In genomic region chr15:29382862-29383261, GRCh38 we compare ENCODE assay signal across 21 cellular contexts.
DNase-seq lines count a peak whose midpoint lies in the region; ATAC-seq, FAIRE-seq and TF ChIP-seq lines count a peak whose summit lies in the region.
"Had no signal": no experiment of that assay in that cellular context is flagged by ENCODE, and none has a peak within 500 bp of the region (broad histone marks: within the 10 kb centered on the region; RNA-seq: fewer than 3 reads in every experiment).

No MANE protein-coding gene starts in this region.

- no peak overlapping the region for H3K4me3 ChIP-seq in H1 (ENCODE audit: extremely low read depth in 1 of 4, insufficient read depth in 2 of 4, low read depth in 3 of 4, low read length in 4 of 4)
- H3K4me3 ChIP-seq: SJCRH30 had no signal

- no peaks in the 10 kb centered on the region for H3K79me1 ChIP-seq in H1 (ENCODE audit: low read depth, low read length)

- H3K14ac ChIP-seq in H1 (ENCODE audit: insufficient read length): peak overlapping the region; percentile 54

- no peak overlapping the region for H2BK15ac ChIP-seq in H1 (ENCODE audit: low read length)

- H3K36me3 ChIP-seq in H1 (ENCODE audit: control insufficient read depth in 2 of 4, insufficient read depth in 4 of 4, low read length in 3 of 4): no peaks in the 10 kb centered on the region
- H3K36me3 ChIP-seq: SJCRH30 had no signal

- 88% methylated on average over 8 of the region's 8 CpGs; no CpG with 5 or more reads in 1 of the 2 experiments for WGBS in H1 (ENCODE audit: extremely low coverage in 1 of 2, insufficient coverage in 1 of 2, insufficient read length in 1 of 2, insufficient replicate concordance in 2 of 2, low coverage in 1 of 2, low lambda C conversion rate in 2 of 2, missing lambda C conversion rate in 1 of 2), 2 experiments

- TF ChIP-seq RAD21 in H1 (IDR thresholded peaks at IDR 0.05 in 1 of 2, conservative IDR thresholded peaks at IDR 0.05 in 1 of 2; ENCODE audit: low read depth in 2 of 2, low read length in 2 of 2): no peak

- no peaks in the 10 kb centered on the region for H4K20me1 ChIP-seq in H1 (replicated peaks in 1 of 2; ENCODE audit: control insufficient read depth in 1 of 2, insufficient read depth in 2 of 2, low read length in 2 of 2)

- no peak for TF ChIP-seq CTCF in H1 (IDR thresholded peaks at IDR 0.05; ENCODE audit: control extremely low read depth in 1 of 3, insufficient read depth in 1 of 3, low read depth in 1 of 3, low read length in 3 of 3)

- no peak overlapping the region for H2AK5ac ChIP-seq in H1 (ENCODE audit: low read depth, low read length)

- H4K91ac ChIP-seq in H1 (replicated peaks; ENCODE audit: insufficient read length, low read length): no peak overlapping the region

- ATAC-seq in HG03460 (IDR thresholded peaks at IDR 0.05; ENCODE audit: unreplicated experiment): no peak
- ATAC-seq: PC-3 had no signal

- H4K8ac ChIP-seq in H1 (ENCODE audit: extremely low read depth, insufficient read depth, low read length): no peak overlapping the region; the same call in 1 of the 2 replicates

- no peak overlapping the region for H4K5ac ChIP-seq in H1 (ENCODE audit: insufficient read length, low read depth, low read length)

- H3K23me2 ChIP-seq in H1 (ENCODE audit: low read depth, low read length): no peaks in the 10 kb centered on the region

- no peaks in the 10 kb centered on the region for H3K9me3 ChIP-seq in H1 (ENCODE audit: insufficient read depth in 2 of 2, low read depth in 1 of 2, low read length in 1 of 2)
- H3K9me3 ChIP-seq: SJCRH30 had no signal

- no peak for TF ChIP-seq POLR2A in H1 (IDR thresholded peaks at IDR 0.05; ENCODE audit: control extremely low read depth in 1 of 2, low read depth in 2 of 2, low read length in 2 of 2)

- H3K4me2 ChIP-seq in H1 (ENCODE audit: insufficient read depth in 1 of 2, low read depth in 2 of 2, low read length in 2 of 2): no peak overlapping the region
- H3K4me2 ChIP-seq: KMS-11 had no signal

- CTCF ChIA-PET in H1 (lab: Charles Lee; ENCODE audit: partially characterized antibody): no interaction called here

- no peak overlapping the region for H2BK20ac ChIP-seq in H1 (ENCODE audit: low read length)

- H2AFZ ChIP-seq in H1 (ENCODE audit: low read length): no peak overlapping the region

- H3K9ac ChIP-seq in H1 (replicated peaks in 1 of 4; ENCODE audit: extremely low read depth in 1 of 4, low read depth in 3 of 4, low read length in 3 of 4): no peak overlapping the region
- H3K9ac ChIP-seq: KMS-11 had no signal

- H3K79me2 ChIP-seq in H1 (ENCODE audit: control insufficient read depth in 1 of 2, insufficient read depth in 2 of 2, low read length in 2 of 2): no peaks in the 10 kb centered on the region

- peak; percentile 40 for DNase-seq in DMS79 treated with DMSO at 0.1 percent for 48 hours (lab: John Stamatoyannopoulos, UW)
- no peak for DNase-seq in DMS79 (lab: John Stamatoyannopoulos, UW)
- peak; percentile 56 for DNase-seq in COLO668 (lab: John Stamatoyannopoulos, UW; ENCODE audit: unreplicated experiment)
- DNase-seq in NCI-H345 treated with DMSO at 0.1 percent for 48 hours (lab: John Stamatoyannopoulos, UW; ENCODE audit: unreplicated experiment): peak; percentile 34
- DNase-seq in H1 (ENCODE audit: low read depth in 1 of 2, low spot score in 2 of 2): no peak
- DNase-seq in stimulated activated naive CD4-positive, alpha-beta T cell treated with Interleukin-2 at 50 U/mL for 16 hours (lab: John Stamatoyannopoulos, UW): no peak
- no peak for DNase-seq in activated effector memory CD4-positive, alpha-beta T cell treated with Interleukin-2 at 50 U/mL for 16 hours
- DNase-seq: CD4-positive, CD25-positive, alpha-beta regulatory T cell; DMS153; EL; NCI-H1048; NCI-H2081; NCI-H446 treated with DMSO at 0.1 percent for 48 hours; NCI-H774; PC-3 had no signal

- H2BK120ac ChIP-seq in H1 (replicated peaks; ENCODE audit: low read depth, low read length): no peak overlapping the region

- POLR2A ChIA-PET in H1 (lab: Charles Lee; ENCODE audit: partially characterized antibody): no interaction called here

- no peak overlapping the region for H2BK12ac ChIP-seq in H1 (ENCODE audit: low read depth, low read length)

- H3K4ac ChIP-seq in H1 (replicated peaks; ENCODE audit: insufficient read length, low read depth, low read length): no peak overlapping the region

- H3K56ac ChIP-seq in H1 (replicated peaks; ENCODE audit: insufficient read length, low read depth, low read length): no peak overlapping the region

- no peak for TF ChIP-seq EP300 in H1 (IDR thresholded peaks at IDR 0.05; ENCODE audit: borderline replicate concordance in 1 of 2, low read depth in 2 of 2, low read length in 2 of 2)

- no peak overlapping the region; the same call in 1 of the 2 replicates for H3K27ac ChIP-seq in H1 (ENCODE audit: low read depth, low read length)
- H3K27ac ChIP-seq: 22Rv1, KMS-11, RWPE1, SJCRH30 had no signal

- H3K4me1 ChIP-seq in H1 (replicated peaks in 1 of 4; ENCODE audit: control insufficient read depth in 3 of 4, insufficient read depth in 4 of 4, low read length in 3 of 4): no peaks in the 10 kb centered on the region; a peak in 1 of 7 replicates
- H3K4me1 ChIP-seq: SJCRH30 had no signal

- H3K23ac ChIP-seq in H1 (ENCODE audit: insufficient read length): no peak overlapping the region

- H3K18ac ChIP-seq in H1 (ENCODE audit: extremely low read depth, low read length): no peak overlapping the region

- no peaks in the 10 kb centered on the region for H3K27me3 ChIP-seq in H1 (replicated peaks in 1 of 4; ENCODE audit: control insufficient read depth in 3 of 4, extremely low read depth in 1 of 4, insufficient read depth in 3 of 4, low read length in 3 of 4)
- H3K27me3 ChIP-seq: SJCRH30 had no signal

- no peak overlapping the region for H2BK5ac ChIP-seq in H1 (ENCODE audit: low read depth, low read length)

- FAIRE-seq in H1 (lab: Jason Lieb, UNC): no peak
- FAIRE-seq: GM12892 had no signal

TF ChIP-seq in H1, 55 proteins besides CTCF, POLR2A, EP300 and RAD21:
- TF ChIP-seq TAF1 (IDR thresholded peaks at IDR 0.05; ENCODE audit: low read depth, low read length) (no peak), JUND (IDR thresholded peaks at IDR 0.05; ENCODE audit: low read length) (no peak)
TF ChIP-seq in H1: peak in this region for 0.

Comparison
In these comparisons a context has a peak if more than half of its experiments do, and no peak if none do; other contexts are left out.
1. DNase-seq: peak in DMS79 treated with DMSO at 0.1 percent for 48 hours (single experiment), COLO668 (single experiment) and NCI-H345 treated with DMSO at 0.1 percent for 48 hours (single experiment); none in DMS79 (single experiment), H1 (0 of 2), stimulated activated naive CD4-positive, alpha-beta T cell treated with Interleukin-2 at 50 U/mL for 16 hours (single experiment) and activated effector memory CD4-positive, alpha-beta T cell treated with Interleukin-2 at 50 U/mL for 16 hours (single experiment).